Comparison of ENCODE assay signal across 8 cellular contexts in genomic region chr12:124906606-124907261, GRCh38. TPM values are rescaled to one million over a fixed set of nuclear protein-coding genes. Genes with fewer than 3 reads are reported as not detected.
DNase-seq lines count a peak whose midpoint lies in the region; ATAC-seq, FAIRE-seq and TF ChIP-seq lines count a peak whose summit lies in the region.

No MANE protein-coding gene starts in this region.

- no peak overlapping the region for H3K9ac ChIP-seq in kidney (ENCODE audit: low read length in 2 of 2)

- no peak overlapping the region for H3K4me3 ChIP-seq in kidney (ENCODE audit: low read length in 2 of 2)

- H3K9me3 ChIP-seq in kidney (ENCODE audit: control insufficient read depth in 1 of 2, low read length in 2 of 2): no peaks in the 10 kb centered on the region

- in situ Hi-C loops in T47D (cut with HindIII; ENCODE audit: low pct_unique_long_range_greater_than_20kb, low sequenced_read_pairs): no loop called here

- intact Hi-C loops in kidney (cut with DNase I): no loop called here

- peak; percentile 97 for TF ChIP-seq CTCF in kidney (IDR thresholded peaks at IDR 0.05; ENCODE audit: borderline replicate concordance, extremely low read depth, insufficient read depth)

- H3K27ac ChIP-seq in kidney (ENCODE audit: low read depth in 2 of 2, low read length in 2 of 2): peak overlapping the region; percentile 16 to 52

- ATAC-seq in GM18508 (IDR thresholded peaks at IDR 0.05; ENCODE audit: insufficient read depth, unreplicated experiment) (peak; percentile 39), HG02981 (IDR thresholded peaks at IDR 0.05; ENCODE audit: unreplicated experiment) (peak; percentile 68)

- peaks cover 11 to 12% of the 10 kb centered on the region in 2 donors for H3K36me3 ChIP-seq in kidney (ENCODE audit: control insufficient read depth in 1 of 2, insufficient read depth in 2 of 2, low read length in 2 of 2)

- H3K4me1 ChIP-seq in kidney (ENCODE audit: control insufficient read depth in 1 of 2, insufficient read depth in 1 of 2, low read depth in 1 of 2, low read length in 2 of 2): peaks cover 24 to 26% of the 10 kb centered on the region in 2 donors

- DNase-seq in T-helper 1 cell (peak; percentile 62 to 91 (median 87)), T47D (ENCODE audit: low read depth in 1 of 2, low spot score in 1 of 2) (peak; percentile 61 to 97), kidney (no peak), NCI-H187 treated with DMSO at 0.1 percent for 48 hours (lab: John Stamatoyannopoulos, UW) (no peak), nucleus accumbens (lab: John Stamatoyannopoulos, UW) (no peak)
- DNase-seq in stimulated activated CD4-positive, alpha-beta T cell treated with anti-CD3 and anti-CD28 coated beads, Interleukin-4, amount 100 ng/mL, for 24 hours: peak; percentile 94

- peak; percentile 87 for FAIRE-seq in kidney (lab: Jason Lieb, UNC)

RNA-seq across cellular contexts. Expression of gene UBC, which starts 7.7 kb away (rescaled TPM):
- 1,132 TPM for total RNA-seq in kidney
- 952 TPM for polyA plus RNA-seq in kidney (ENCODE audit: insufficient read depth, low read depth, low replicate concordance)

RNA-seq across cellular contexts. Expression of gene SCARB1, which starts 43.1 kb away (rescaled TPM):
- total RNA-seq in kidney: 13.2 TPM
- polyA plus RNA-seq in kidney (ENCODE audit: insufficient read depth, low read depth, low replicate concordance): 12.3 TPM

Comparison
In these comparisons a context has a peak if more than half of its experiments do, and no peak if none do; other contexts are left out.
1. DNase-seq: peak in T-helper 1 cell (5 of 5), T47D (2 of 2) and stimulated activated CD4-positive, alpha-beta T cell treated with anti-CD3 and anti-CD28 coated beads, Interleukin-4, amount 100 ng/mL, for 24 hours (single experiment); none in kidney (single experiment), NCI-H187 treated with DMSO at 0.1 percent for 48 hours (single experiment) and nucleus accumbens (0 of 56).